ENCODE assay signal across 8 cellular contexts in the genomic region with DNA sequence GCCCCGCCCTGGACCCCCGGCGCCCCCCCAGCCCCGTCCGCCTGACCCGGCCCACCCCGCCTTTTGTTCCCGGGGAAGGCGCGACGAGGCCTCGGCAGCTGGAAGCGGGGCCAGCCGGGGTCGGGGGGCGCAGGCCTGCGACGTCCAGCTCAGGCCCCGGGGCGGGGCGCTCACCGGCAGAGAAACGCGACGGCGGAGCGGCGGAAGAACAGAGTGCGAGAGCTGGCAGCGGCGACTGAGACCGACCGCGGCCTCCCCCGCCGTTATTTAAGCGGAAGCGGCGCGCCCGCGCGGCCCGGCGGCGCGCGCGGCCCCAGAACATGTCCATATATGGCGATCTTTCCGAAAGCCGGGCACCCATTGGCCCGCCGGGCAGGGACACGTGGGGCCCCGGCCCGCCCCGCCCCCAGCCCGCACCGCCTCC.
DNase-seq lines count a peak whose midpoint lies in the region; ATAC-seq and TF ChIP-seq lines count a peak whose summit lies in the region.

A gene (minus strand): TSS at position 240 of the 424 bp plus-strand sequence. CDS start 445 bp downstream, outside the sequence.

- TF ChIP-seq CTCF in fibroblast of pulmonary artery (IDR thresholded peaks at IDR 0.05; ENCODE audit: low read length, missing control alignments) (no peak), nephron (IDR thresholded peaks at IDR 0.05; ENCODE audit: unreplicated experiment in 3 of 3) (no peak)

- DNase-seq in D341Med (ENCODE audit: low spot score) = peak; percentile 100
- peak; percentile 93 for DNase-seq in LoVo (ENCODE audit: low spot score)
- peak; percentile 84 for DNase-seq in SHP77 treated with DMSO at 0.1 percent for 48 hours (lab: John Stamatoyannopoulos, UW)
- peak; percentile 91 for DNase-seq in activated effector memory CD4-positive, alpha-beta T cell treated with Interleukin-2 at 50 U/mL for 16 hours
- DNase-seq in fibroblast of pulmonary artery (ENCODE audit: low read depth) = peak; percentile 94
- peak; percentile 84 for DNase-seq in stimulated activated naive CD4-positive, alpha-beta T cell treated with Interleukin-2 at 50 U/mL for 16 hours (lab: John Stamatoyannopoulos, UW)

- peak within 1 kb of the TSS; percentile 98 to 99 (median 99) for H3K27ac Mint-ChIP-seq in nephron

- peak within 1 kb of the TSS; percentile 95 for H3K4me3 ChIP-seq in fibroblast of pulmonary artery (replicated peaks; ENCODE audit: low read depth, low read length)

- H3K9me3 Mint-ChIP-seq in nephron = peaks cover 5% of the 10 kb centered on the region

- peaks cover 31% of the 10 kb centered on the region for H3K4me1 Mint-ChIP-seq in nephron

- H3K36me3 Mint-ChIP-seq in nephron (ENCODE audit: low read depth) = peaks cover 46% of the 10 kb centered on the region

- peak; percentile 31 for ATAC-seq in GM21619 (IDR thresholded peaks at IDR 0.05; ENCODE audit: unreplicated experiment)

- H3K27me3 Mint-ChIP-seq in nephron (ENCODE audit: low read depth) = peaks cover 20% of the 10 kb centered on the region

- peak within 1 kb of the TSS; percentile 100 for H3K4me3 Mint-ChIP-seq in nephron

Comparison
In these comparisons a context has a peak if more than half of its experiments do, and no peak if none do; other contexts are left out.
1. Peak in every context shown above with its lines: DNase-seq, ATAC-seq and H3K4me3 ChIP-seq.